ENCODE assay signal across 7 cellular contexts in the genomic region with DNA sequence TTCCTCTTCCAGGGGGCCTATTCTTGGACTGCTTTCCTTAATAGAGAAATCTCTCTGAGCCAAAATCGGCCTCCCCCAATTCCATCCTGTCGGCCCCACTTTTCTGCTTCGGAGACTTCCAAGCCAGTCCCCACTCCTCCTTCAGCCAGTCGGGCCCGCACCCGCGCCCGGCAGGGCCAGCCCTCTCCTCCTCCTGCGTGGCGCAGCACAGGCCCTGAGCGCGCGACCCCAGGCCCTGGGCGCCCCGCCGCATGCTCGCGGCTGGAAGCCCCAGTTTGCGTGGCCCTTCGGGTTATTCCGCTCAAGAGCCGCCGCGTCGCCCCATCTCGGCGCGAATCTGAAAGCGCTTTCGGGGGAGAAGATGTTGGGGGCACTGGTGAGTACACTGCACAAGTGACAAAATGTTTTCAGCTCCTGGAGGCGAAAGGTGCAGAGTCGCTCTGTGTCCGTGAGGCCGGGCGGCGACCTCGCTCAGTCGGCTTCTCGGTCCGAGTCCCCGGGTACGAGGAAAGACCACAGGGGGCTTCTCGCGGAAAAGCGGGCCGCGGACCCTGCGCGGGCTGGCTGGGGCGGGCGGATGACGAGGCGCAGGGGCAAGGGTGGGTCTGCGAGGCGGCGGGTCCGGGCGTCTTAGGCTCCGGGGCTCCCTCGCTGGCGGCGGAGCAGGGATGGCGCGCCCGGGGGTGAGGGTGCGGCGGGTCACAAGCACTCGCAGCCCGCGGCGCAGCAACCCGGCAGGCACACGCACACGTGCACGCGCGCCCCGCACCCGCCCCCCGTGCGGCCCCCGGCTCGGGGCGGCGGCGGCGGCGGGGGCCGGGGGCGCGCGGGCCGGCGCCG. TPM values are rescaled to one million over a fixed set of nuclear protein-coding genes. Genes with fewer than 3 reads are reported as not detected.
DNase-seq lines count a peak whose midpoint lies in the region; ATAC-seq, FAIRE-seq and TF ChIP-seq lines count a peak whose summit lies in the region.

A gene with protein sequence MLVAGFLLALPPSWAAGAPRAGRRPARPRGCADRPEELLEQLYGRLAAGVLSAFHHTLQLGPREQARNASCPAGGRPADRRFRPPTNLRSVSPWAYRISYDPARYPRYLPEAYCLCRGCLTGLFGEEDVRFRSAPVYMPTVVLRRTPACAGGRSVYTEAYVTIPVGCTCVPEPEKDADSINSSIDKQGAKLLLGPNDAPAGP (plus strand): TSS at position 755 of the 840 bp plus-strand sequence. CDS start 303 bp downstream, outside the sequence.

- no peaks in the 10 kb centered on the region for H4K20me1 ChIP-seq in H9 (ENCODE audit: control insufficient read depth, insufficient read depth, insufficient read length)

- H3K56ac ChIP-seq in H9 (ENCODE audit: insufficient read length, low read depth, low read length) = no peak within 1 kb of the TSS

- no peak within 1 kb of the TSS for H2BK15ac ChIP-seq in H9 (ENCODE audit: low read depth, low read length)

- no peak within 1 kb of the TSS for H4K91ac ChIP-seq in H9 (ENCODE audit: insufficient read length, low read depth, low read length)

- H2AFZ ChIP-seq in H9 (ENCODE audit: low read length) = no peak within 1 kb of the TSS

- H4K8ac ChIP-seq in H9 (replicated peaks; ENCODE audit: insufficient read length, low read depth, low read length) = no peak within 1 kb of the TSS

- peak; percentile 14 for FAIRE-seq in GM12892 (lab: Jason Lieb, UNC)

- H3K4me3 ChIP-seq in NB4 (ENCODE audit: low read depth, low read length) (peak within 1 kb of the TSS; percentile 70), gastroesophageal sphincter (peak within 1 kb of the TSS; percentile 57 to 75)

- no peak within 1 kb of the TSS for H2AK5ac ChIP-seq in H9 (ENCODE audit: insufficient read length, low read length)

- H2BK120ac ChIP-seq in H9 (ENCODE audit: low read depth, low read length, poor library complexity, severe bottlenecking) = no peak within 1 kb of the TSS

- no peak for TF ChIP-seq EP300 in gastroesophageal sphincter (IDR thresholded peaks at IDR 0.05)

- TF ChIP-seq POLR2A in GM12892 (IDR thresholded peaks at IDR 0.05; ENCODE audit: low read depth, low read length) (no peak), NB4 (IDR thresholded peaks at IDR 0.05; ENCODE audit: extremely low read depth, insufficient read length) (no peak), gastroesophageal sphincter (IDR thresholded peaks at IDR 0.05) (no peak)

- ATAC-seq in activated T-cell treated with anti-CD3 and anti-CD28 coated beads, Interleukin-2, amount 50 U/mL, for 72 hours (replicated peaks in 1 of 2) = peak; percentile 39 to 45
- ATAC-seq in gastroesophageal sphincter = peak; percentile 35
- peak; percentile 31 for ATAC-seq in omental fat pad (ENCODE audit: low FRiP score)

- H3K9me3 Mint-ChIP-seq in H9 = no peaks in the 10 kb centered on the region
- no peaks in the 10 kb centered on the region for H3K9me3 Mint-ChIP-seq in activated T-cell treated with anti-CD3 and anti-CD28 coated beads, Interleukin-2, amount 50 U/mL, for 72 hours

- no peak within 1 kb of the TSS for H3K18ac ChIP-seq in H9 (ENCODE audit: insufficient read length, low read depth, low read length)

- no peak within 1 kb of the TSS; the same call in 1 of the 2 replicates for H3K14ac ChIP-seq in H9 (ENCODE audit: insufficient read depth, low read length)

- peaks cover 9% of the 10 kb centered on the region for H3K23me2 ChIP-seq in H9 (ENCODE audit: insufficient read length, low read depth, low read length, poor library complexity, severe bottlenecking)

- no peaks in the 10 kb centered on the region for H3K36me3 ChIP-seq in gastroesophageal sphincter

- H2BK5ac ChIP-seq in H9 (ENCODE audit: insufficient read length, low read length) = no peak within 1 kb of the TSS

- H3K27me3 Mint-ChIP-seq in H9 (ENCODE audit: low read depth) = peaks cover 55% of the 10 kb centered on the region
- H3K27me3 Mint-ChIP-seq in activated T-cell treated with anti-CD3 and anti-CD28 coated beads, Interleukin-2, amount 50 U/mL, for 72 hours (ENCODE audit: low read depth) = peaks cover 25% of the 10 kb centered on the region

- TF ChIP-seq CTCF in H9 (conservative IDR thresholded peaks at IDR 0.05) = no peak
- TF ChIP-seq CTCF in NB4 (IDR thresholded peaks at IDR 0.05; ENCODE audit: low read depth, low read length) = no peak
- TF ChIP-seq CTCF in gastroesophageal sphincter (IDR thresholded peaks at IDR 0.05) = no peak
- TF ChIP-seq CTCF in omental fat pad (IDR thresholded peaks at IDR 0.05) = no peak

- H3K4me3 Mint-ChIP-seq in H9 = peak within 1 kb of the TSS; percentile 84 to 92
- peak within 1 kb of the TSS; percentile 90 to 97 for H3K4me3 Mint-ChIP-seq in activated T-cell treated with anti-CD3 and anti-CD28 coated beads, Interleukin-2, amount 50 U/mL, for 72 hours

- no peak within 1 kb of the TSS for H3K27ac ChIP-seq in H9 (ENCODE audit: insufficient read length, low read depth, low read length)
- peak within 1 kb of the TSS in 3 of 4 donors; percentile 77 to 87 (median 84) for H3K27ac ChIP-seq in gastroesophageal sphincter

- no peak within 1 kb of the TSS for H3K23ac ChIP-seq in H9 (ENCODE audit: insufficient read length, low read depth, low read length)

- H4K5ac ChIP-seq in H9 (ENCODE audit: insufficient read length, low read depth, low read length) = no peak within 1 kb of the TSS

- H3K4me1 ChIP-seq in H9 (ENCODE audit: insufficient read depth, low read length) = no peaks in the 10 kb centered on the region
- peaks cover 0 to 24% (median 4%) of the 10 kb centered on the region in 3 donors for H3K4me1 ChIP-seq in gastroesophageal sphincter

- H3K9me3 ChIP-seq in H9 (ENCODE audit: control insufficient read depth, low read depth, low read length) (no peaks in the 10 kb centered on the region), gastroesophageal sphincter (no peaks in the 10 kb centered on the region)

- H3K4ac ChIP-seq in H9 (ENCODE audit: low read depth, low read length) = no peak within 1 kb of the TSS

- H3K4me2 ChIP-seq in H9 (ENCODE audit: insufficient read depth, insufficient read length, low read length) = peak within 1 kb of the TSS; percentile 58

- WGBS in H9 (ENCODE audit: extremely low coverage, insufficient read length, low lambda C conversion rate) = no CpG with 5 or more reads among the region's 95 CpGs
- 0% methylated on average over 3 of the region's 95 CpGs for WGBS in gastroesophageal sphincter (ENCODE audit: low coverage in 1 of 2), 2 donors

- no peak within 1 kb of the TSS for H2BK12ac ChIP-seq in H9 (ENCODE audit: insufficient read length, low read depth, low read length)

- peaks cover 13% of the 10 kb centered on the region in 2 experiments for H3K4me1 Mint-ChIP-seq in H9
- H3K4me1 Mint-ChIP-seq in activated T-cell treated with anti-CD3 and anti-CD28 coated beads, Interleukin-2, amount 50 U/mL, for 72 hours (ENCODE audit: low read depth) = peaks cover 17% of the 10 kb centered on the region

- H3K9ac ChIP-seq in H9 (ENCODE audit: extremely low read depth, insufficient read length, low read length) = no peak within 1 kb of the TSS

- H3T11ph ChIP-seq in H9 (ENCODE audit: low read length) = no peak within 1 kb of the TSS

- H3K27ac Mint-ChIP-seq in H9 = no peak within 1 kb of the TSS
- peak within 1 kb of the TSS; percentile 45 for H3K27ac Mint-ChIP-seq in activated T-cell treated with anti-CD3 and anti-CD28 coated beads, Interleukin-2, amount 50 U/mL, for 72 hours

- no peaks in the 10 kb centered on the region for H3K79me2 ChIP-seq in H9 (ENCODE audit: insufficient read depth, low read length)

- H3K79me1 ChIP-seq in H9 (ENCODE audit: insufficient read depth, low read depth, low read length, poor library complexity, severe bottlenecking) = no peaks in the 10 kb centered on the region

- H3K36me3 Mint-ChIP-seq in H9 (ENCODE audit: insufficient read depth in 1 of 3, low read depth in 3 of 3) = no peaks in the 10 kb centered on the region; a peak in 1 of 7 replicates
- H3K36me3 Mint-ChIP-seq in activated T-cell treated with anti-CD3 and anti-CD28 coated beads, Interleukin-2, amount 50 U/mL, for 72 hours (ENCODE audit: insufficient read depth in 2 of 2) = no peaks in the 10 kb centered on the region

- DNase-seq in GM12892 (ENCODE audit: insufficient read length) = peak; percentile 57
- DNase-seq in H9 = no peak
- peak; percentile 69 for DNase-seq in NB4 (ENCODE audit: low read depth)
- DNase-seq in activated T-cell treated with anti-CD3 and anti-CD28 coated beads, Interleukin-2, amount 50 U/mL, for 72 hours = peak; percentile 43 to 47
- DNase-seq in omental fat pad (ENCODE audit: low spot score) = no peak
- DNase-seq in NCI-H1694 (lab: John Stamatoyannopoulos, UW) = no peak

- H3K27me3 ChIP-seq in H9 (ENCODE audit: insufficient read depth, low read length) (peaks cover 6% of the 10 kb centered on the region; the same call in 1 of the 2 replicates), gastroesophageal sphincter (no peaks in the 10 kb centered on the region)

- H2BK20ac ChIP-seq in H9 (ENCODE audit: low read depth, low read length, poor library complexity, severe bottlenecking) = no peak within 1 kb of the TSS

RNA-seq across cellular contexts. Expression of the gene that starts here (rescaled TPM):
- polyA plus RNA-seq in GM12892 (2012; ENCODE audit: missing spikeins) = 2.7 TPM
- 1.2 and 1.6 TPM in 2 replicates for total RNA-seq in H9 (2021)
- total RNA-seq in activated T-cell treated with anti-CD3 and anti-CD28 coated beads, Interleukin-2, amount 50 U/mL, for 72 hours = under 1 TPM; 0.30 to 0.77 TPM
- total RNA-seq in gastroesophageal sphincter = 1 to 10 TPM; 1.4 to 7.2 (median 4.2) TPM
- total RNA-seq in omental fat pad = 1 to 10 TPM; 2.1 to 3.5 (median 2.5) TPM

Comparison
In these comparisons a context has a peak if more than half of its experiments do, and no peak if none do; other contexts are left out.
1. Peak in DNase-seq and ATAC-seq in activated T-cell treated with anti-CD3 and anti-CD28 coated beads, Interleukin-2, amount 50 U/mL, for 72 hours; RNA of the gene not detected or under 1 TPM.
2. DNase-seq: peak in GM12892 (single experiment) and NB4 (single experiment); none in H9 (single experiment), omental fat pad (single experiment) and NCI-H1694 (single experiment).
3. Peak in every context shown above with its lines, with median percentiles within 50 percentile points of each other: ATAC-seq.